In the genomic region with DNA sequence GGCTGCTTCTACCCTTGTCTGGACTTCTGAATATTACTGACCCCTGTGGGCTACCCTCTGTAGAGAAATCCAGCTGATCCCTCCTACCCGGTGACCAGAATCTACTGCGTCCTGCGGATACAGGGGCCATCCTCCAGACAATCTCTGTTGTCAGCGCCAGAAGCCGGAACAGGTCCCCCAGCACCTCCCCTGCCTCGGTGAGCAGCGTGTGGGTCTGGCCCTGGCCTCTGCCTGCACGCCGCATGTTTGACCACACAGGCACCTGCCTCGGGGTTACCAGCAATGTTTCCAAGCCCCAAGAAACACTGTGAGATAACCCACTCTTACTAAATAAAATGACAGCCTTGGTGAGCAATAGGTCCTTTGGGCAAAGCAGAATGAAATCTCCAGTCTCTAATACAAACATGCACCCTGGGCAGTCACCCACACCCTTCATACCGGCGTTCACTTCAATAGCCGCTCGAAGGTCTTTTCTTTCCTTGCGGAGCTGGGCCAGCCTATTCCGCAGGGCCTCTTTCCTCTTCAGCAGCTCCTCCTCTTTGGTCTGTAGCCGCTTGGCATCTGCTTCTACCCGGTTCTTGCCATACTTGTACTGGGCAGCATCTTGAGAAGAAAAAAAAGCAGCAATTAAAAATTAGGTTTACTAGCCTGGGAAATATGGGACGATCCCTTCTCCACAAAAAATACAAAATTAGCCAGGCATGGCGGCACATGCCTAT, we compare ENCODE assay signal across 18 cellular contexts.
"Had no signal": no experiment of that assay in that cellular context is flagged by ENCODE, and none has a peak within 500 bp of the region (broad histone marks: within the 10 kb centered on the region; RNA-seq: fewer than 3 reads in every experiment).

No MANE protein-coding gene starts in this region.

- ATAC-seq: activated T-cell treated with anti-CD3 and anti-CD28 coated beads, Interleukin-2, amount 50 U/mL, for 72 hours; esophagus mucosa; left lobe of liver; natural killer cell treated with Interleukin-12 subunit alpha and Interleukin-12 subunit beta and Interleukin-15 and Interleukin-18, amount 100 ng/mL, for 72 hours; sciatic nerve had no signal

- H3K27me3 ChIP-seq: dorsolateral prefrontal cortex, stomach had no signal

- H3K36me3 Mint-ChIP-seq: activated naive CD8-positive, alpha-beta T cell treated with anti-CD3 and anti-CD28 coated beads, Interleukin-2, amount 10 ng/mL, durations not matched to agents 7 days and 5 days; memory B cell; natural killer cell treated with Interleukin-12 subunit alpha and Interleukin-12 subunit beta and Interleukin-15 and Interleukin-18, amount 100 ng/mL, for 72 hours had no signal

- H3K4me3 ChIP-seq: dorsolateral prefrontal cortex, stomach, thoracic aorta had no signal

- H3K27ac Mint-ChIP-seq: activated CD4-positive, alpha-beta T cell treated with anti-CD3 and anti-CD28 coated beads, Interleukin-2, amount 10 ng/mL, durations not matched to agents 24 days and 14 days; activated naive CD8-positive, alpha-beta T cell treated with anti-CD3 and anti-CD28 coated beads, Interleukin-2, amount 10 ng/mL, durations not matched to agents 7 days and 5 days; activated T-cell treated with anti-CD3 and anti-CD28 coated beads, Interleukin-2, amount 50 U/mL, for 72 hours; memory B cell; natural killer cell treated with Interleukin-12 subunit alpha and Interleukin-12 subunit beta and Interleukin-15 and Interleukin-18, amount 100 ng/mL, for 72 hours had no signal

- H3K9me3 ChIP-seq: stomach, thoracic aorta had no signal

- H3K27ac ChIP-seq: stomach, thoracic aorta had no signal

- H3K4me3 Mint-ChIP-seq: activated CD4-positive, alpha-beta T cell treated with anti-CD3 and anti-CD28 coated beads, Interleukin-2, amount 10 ng/mL, durations not matched to agents 24 days and 14 days; activated naive CD8-positive, alpha-beta T cell treated with anti-CD3 and anti-CD28 coated beads, Interleukin-2, amount 10 ng/mL, durations not matched to agents 7 days and 5 days; activated T-cell treated with anti-CD3 and anti-CD28 coated beads, Interleukin-2, amount 50 U/mL, for 72 hours; memory B cell; natural killer cell treated with Interleukin-12 subunit alpha and Interleukin-12 subunit beta and Interleukin-15 and Interleukin-18, amount 100 ng/mL, for 72 hours; T-helper 2 cell treated with Interferon-gamma antibody and Interleukin-4, amounts not matched to agents 5 μg/mL and 100 μg/mL, for 36 hours had no signal

- H3K27me3 Mint-ChIP-seq: activated CD4-positive, alpha-beta T cell treated with anti-CD3 and anti-CD28 coated beads, Interleukin-2, amount 10 ng/mL, durations not matched to agents 24 days and 14 days had no signal

- H3K9me3 Mint-ChIP-seq: activated CD4-positive, alpha-beta T cell treated with anti-CD3 and anti-CD28 coated beads, Interleukin-2, amount 10 ng/mL, durations not matched to agents 24 days and 14 days; activated naive CD8-positive, alpha-beta T cell treated with anti-CD3 and anti-CD28 coated beads, Interleukin-2, amount 10 ng/mL, durations not matched to agents 7 days and 5 days; activated T-cell treated with anti-CD3 and anti-CD28 coated beads, Interleukin-2, amount 50 U/mL, for 72 hours; memory B cell; natural killer cell treated with Interleukin-12 subunit alpha and Interleukin-12 subunit beta and Interleukin-15 and Interleukin-18, amount 100 ng/mL, for 72 hours; T-helper 2 cell treated with Interferon-gamma antibody and Interleukin-4, amounts not matched to agents 5 μg/mL and 100 μg/mL, for 36 hours had no signal

- DNase-seq: activated CD4-positive, alpha-beta T cell treated with anti-CD3 and anti-CD28 coated beads, Interleukin-2, amount 10 ng/mL, durations not matched to agents 24 days and 14 days; activated CD4-positive, CD25-positive, alpha-beta regulatory T cell; activated CD8-positive, alpha-beta memory T cell treated with anti-CD3 and anti-CD28 coated beads, Interleukin-2, amount 50 U/mL, for 48 hours; activated naive CD4-positive, alpha-beta T cell; activated naive CD8-positive, alpha-beta T cell treated with anti-CD3 and anti-CD28 coated beads, Interleukin-2, amount 10 ng/mL, durations not matched to agents 7 days and 5 days; activated T-cell treated with anti-CD3 and anti-CD28 coated beads, Interleukin-2, amount 50 U/mL, for 72 hours; dorsolateral prefrontal cortex; hippocampal formation; stimulated activated CD4-positive, alpha-beta T cell treated with anti-CD3 and anti-CD28 coated beads, Interleukin-12 subunit alpha, Interleukin-12 subunit beta, amount 100 ng/mL, for 4 hours; stimulated activated CD4-positive, alpha-beta T cell treated with anti-CD3 and anti-CD28 coated beads, Interleukin-2, amount 100 ng/mL, for 24 hours; stomach had no signal
